In the genomic region with DNA sequence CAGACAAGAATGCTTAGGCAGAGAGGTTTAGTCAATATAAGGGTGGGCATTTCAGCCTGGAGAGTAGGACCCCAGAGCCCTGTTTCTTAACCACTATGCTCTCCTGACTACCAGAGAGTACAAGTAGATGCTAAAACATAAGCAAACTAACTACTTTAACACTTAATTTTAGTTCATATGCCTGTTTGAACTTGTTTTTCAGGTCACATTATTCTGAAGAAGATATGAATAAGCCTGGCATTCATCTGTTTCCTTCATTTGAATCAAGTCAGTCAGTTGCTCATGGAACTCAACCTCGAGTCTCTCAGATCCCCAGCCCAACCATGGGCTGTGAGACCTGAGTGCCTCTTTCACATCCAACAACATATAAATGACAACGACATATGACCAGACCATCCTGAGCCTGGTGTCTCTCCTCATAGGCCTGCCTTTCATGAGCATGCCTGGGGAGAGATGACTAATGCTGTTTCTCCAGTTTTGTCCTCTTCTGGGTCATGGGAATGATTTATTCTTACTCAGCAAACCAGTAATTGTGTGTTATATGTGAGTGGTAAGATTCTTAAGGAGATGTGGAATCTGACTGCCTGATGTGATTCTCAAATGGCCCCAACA, we compare ENCODE assay signal across 12 cellular contexts.
DNase-seq lines count a peak whose midpoint lies in the region; ATAC-seq and TF ChIP-seq lines count a peak whose summit lies in the region.
"Had no signal": no experiment of that assay in that cellular context is flagged by ENCODE, and none has a peak within 500 bp of the region (broad histone marks: within the 10 kb centered on the region; RNA-seq: fewer than 3 reads in every experiment).

No MANE protein-coding gene starts in this region.

- no peak overlapping the region for H3K4me3 Mint-ChIP-seq in activated naive CD8-positive, alpha-beta T cell treated with anti-CD3 and anti-CD28 coated beads, Interleukin-2, amount 50 U/mL, for 24 hours

- H3K36me3 Mint-ChIP-seq in activated naive CD8-positive, alpha-beta T cell treated with anti-CD3 and anti-CD28 coated beads, Interleukin-2, amount 50 U/mL, for 24 hours (ENCODE audit: low read depth), result peaks cover 43% of the 10 kb centered on the region

- POLR2A ChIA-PET in AG04449 (lab: Yijun Ruan, JAX), result no interaction called here

- H3K4me1 Mint-ChIP-seq in activated naive CD8-positive, alpha-beta T cell treated with anti-CD3 and anti-CD28 coated beads, Interleukin-2, amount 50 U/mL, for 24 hours, result peaks cover 91% of the 10 kb centered on the region

- H3K9me3 Mint-ChIP-seq in activated naive CD8-positive, alpha-beta T cell treated with anti-CD3 and anti-CD28 coated beads, Interleukin-2, amount 50 U/mL, for 24 hours, result peaks cover 36% of the 10 kb centered on the region

- intact Hi-C loops in Right ventricle myocardium superior (cut with DNase I), result no loop called here

- no peak for TF ChIP-seq CTCF in AG04449 (IDR thresholded peaks at IDR 0.05; ENCODE audit: insufficient read depth, low read length, missing control alignments)

- CTCF ChIA-PET in AG04449 (lab: Yijun Ruan, JAX), result no interaction called here

- H3K27ac Mint-ChIP-seq in activated naive CD8-positive, alpha-beta T cell treated with anti-CD3 and anti-CD28 coated beads, Interleukin-2, amount 50 U/mL, for 24 hours, result peak overlapping the region; percentile 97

- peak; percentile 22 for ATAC-seq in activated naive CD8-positive, alpha-beta T cell treated with anti-CD3 and anti-CD28 coated beads, Interleukin-2, amount 50 U/mL, for 24 hours
- ATAC-seq in Right ventricle myocardium superior (ENCODE audit: poor library complexity) (no peak), left lobe of liver (no peak), GM19463 (IDR thresholded peaks at IDR 0.05; ENCODE audit: unreplicated experiment) (no peak)

- no peak overlapping the region for H3K4me3 ChIP-seq in AG04449 (ENCODE audit: low read depth, low read length)

- no peaks in the 10 kb centered on the region for H3K27me3 Mint-ChIP-seq in activated naive CD8-positive, alpha-beta T cell treated with anti-CD3 and anti-CD28 coated beads, Interleukin-2, amount 50 U/mL, for 24 hours

- DNase-seq in AG04449 (ENCODE audit: low read depth, low spot score) (peak; percentile 34), GM04504 (ENCODE audit: low read depth) (peak; percentile 61), iris pigment epithelial cell (ENCODE audit: low read depth) (peak; percentile 76), Right ventricle myocardium superior (no peak), occipital lobe (lab: John Stamatoyannopoulos, UW) (no peak), left lobe of liver (ENCODE audit: low spot score) (no peak)
- DNase-seq in activated naive CD8-positive, alpha-beta T cell treated with anti-CD3 and anti-CD28 coated beads, Interleukin-2, amount 50 U/mL, for 24 hours, result no peak
- DNase-seq: aorta, NCI-H146, posterior cingulate gyrus, T-helper 2 cell had no signal

Comparison
In these comparisons a context has a peak if more than half of its experiments do, and no peak if none do; other contexts are left out.
1. DNase-seq: peak in AG04449 (single experiment), GM04504 (single experiment) and iris pigment epithelial cell (single experiment); none in activated naive CD8-positive, alpha-beta T cell treated with anti-CD3 and anti-CD28 coated beads, Interleukin-2, amount 50 U/mL, for 24 hours (single experiment), Right ventricle myocardium superior (single experiment), occipital lobe (single experiment) and left lobe of liver (single experiment).